ENCODE assay signal across 9 cellular contexts in the genomic region with DNA sequence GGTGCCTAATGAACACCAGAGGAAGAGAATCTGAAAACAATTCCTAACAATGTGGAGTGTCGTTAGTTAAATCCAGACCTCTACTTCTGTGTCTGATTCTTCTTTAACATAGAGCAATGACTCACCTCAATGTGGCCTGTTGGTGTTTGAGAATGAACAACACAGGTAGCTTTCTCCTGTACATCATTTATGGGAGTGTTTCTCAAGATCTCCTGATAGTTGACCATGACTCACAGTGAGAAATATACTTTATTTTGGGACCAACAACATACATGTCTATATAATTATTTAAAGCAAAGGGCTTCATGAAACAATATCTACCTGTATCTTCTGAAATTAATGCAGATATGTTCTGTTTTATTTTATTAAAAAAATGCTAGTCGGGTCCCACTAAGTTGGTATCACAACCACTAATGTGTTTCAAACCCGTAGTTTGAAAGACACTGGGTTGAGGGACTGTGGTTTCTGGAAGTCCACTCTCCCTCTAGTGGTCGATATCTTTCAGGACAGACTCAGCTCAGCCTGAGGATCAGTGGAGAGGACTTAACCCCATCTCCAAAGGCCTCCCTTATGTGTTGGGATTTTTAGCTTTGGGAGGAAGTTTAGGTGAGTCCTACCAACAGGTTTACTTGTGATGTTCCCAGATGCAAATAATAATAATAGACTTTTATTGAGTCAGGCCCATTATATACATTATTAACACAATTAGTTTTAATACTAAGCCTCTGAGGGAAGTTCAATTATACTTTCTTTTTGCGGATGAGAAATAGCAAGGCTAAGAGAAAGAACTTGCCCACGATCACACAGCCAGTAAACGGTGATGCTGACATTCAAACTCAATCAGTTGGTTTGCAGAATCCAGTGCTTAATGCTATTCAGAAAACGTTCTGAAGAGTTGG.
DNase-seq lines count a peak whose midpoint lies in the region; ATAC-seq lines count a peak whose summit lies in the region.
"Had no signal": no experiment of that assay in that cellular context is flagged by ENCODE, and none has a peak within 500 bp of the region (broad histone marks: within the 10 kb centered on the region; RNA-seq: fewer than 3 reads in every experiment).

No MANE protein-coding gene starts in this region.

- peak; percentile 84 for ATAC-seq in HG02588 (IDR thresholded peaks at IDR 0.05; ENCODE audit: unreplicated experiment)
- ATAC-seq in left cardiac atrium = peak; percentile 67 to 75
- no peak for ATAC-seq in GM19455 (IDR thresholded peaks at IDR 0.05; ENCODE audit: unreplicated experiment)

- peak; percentile 77 for DNase-seq in AG08396 (ENCODE audit: low spot score)
- DNase-seq in GM03348 (ENCODE audit: low spot score) = peak; percentile 86
- peak; percentile 12 for DNase-seq in NCI-H1694 treated with DMSO at 0.1 percent for 48 hours (lab: John Stamatoyannopoulos, UW)
- peak; percentile 90 for DNase-seq in amniotic epithelial cell (ENCODE audit: low read depth)
- no peak for DNase-seq in left cardiac atrium

- H3K4me3 ChIP-seq in rectal smooth muscle tissue (ENCODE audit: low read length) = no peak overlapping the region
- H3K4me3 ChIP-seq: SK-N-MC had no signal

- H3K36me3 ChIP-seq in rectal smooth muscle tissue (ENCODE audit: control insufficient read depth, insufficient read depth, low read length) = no peaks in the 10 kb centered on the region

- peaks cover 32% of the 10 kb centered on the region for H3K4me1 ChIP-seq in rectal smooth muscle tissue (ENCODE audit: control insufficient read depth, insufficient read depth, low read length)

- H3K27ac ChIP-seq in rectal smooth muscle tissue (ENCODE audit: low read depth, low read length) = peak overlapping the region; percentile 2
- H3K27ac ChIP-seq: SK-N-MC had no signal

- H3K27me3 ChIP-seq in rectal smooth muscle tissue (ENCODE audit: control insufficient read depth, insufficient read depth, low read length) = no peaks in the 10 kb centered on the region

- intact Hi-C loops in left cardiac atrium (cut with DNase I) = loop anchor here (5.0 to 10.0 kb wide), 3 partner anchors 67 to 130 kb away; no protein-coding TSS in a partner anchor

- H3K9ac ChIP-seq in rectal smooth muscle tissue (ENCODE audit: low read length) = no peak overlapping the region
